1 cellular context compared by ENCODE assay signal in genomic region chr1:110495926-110496600, GRCh38.
TF ChIP-seq lines count a peak whose summit lies in the region.

No MANE protein-coding gene starts in this region.

TF ChIP-seq in K562, 482 proteins besides CTCF, POLR2A, EP300 and RAD21 (continued from another document and continues in another):
- TF ChIP-seq SAFB (IDR thresholded peaks at IDR 0.05; ENCODE audit: borderline replicate concordance, low read depth, low read length) (no peak), POLR2H (tag; IDR thresholded peaks at IDR 0.05; ENCODE audit: low read depth) (no peak), ZNF12 (CRISPR knock-in tag; IDR thresholded peaks at IDR 0.05) (no peak), NCOA2 (IDR thresholded peaks at IDR 0.05; ENCODE audit: partially characterized antibody in 2 of 2) (peak in 1 of 2 experiments; percentile 65), TAF15 (IDR thresholded peaks at IDR 0.05; ENCODE audit: low read depth, low read length) (no peak), RREB1 (CRISPR knock-in tag; IDR thresholded peaks at IDR 0.05) (no peak), ARID3A (IDR thresholded peaks at IDR 0.05; ENCODE audit: borderline replicate concordance, low read depth, low read length) (no peak), E4F1 (CRISPR knock-in tag; IDR thresholded peaks at IDR 0.05; ENCODE audit: borderline replicate concordance) (no peak), KLF16 (IDR thresholded peaks at IDR 0.05) (0 out of 2 replicates have a peak, but pooled peaks have one; percentile 20), CHCHD3 (CRISPR knock-in tag; IDR thresholded peaks at IDR 0.05) (no peak), RNF219 (CRISPR knock-in tag; IDR thresholded peaks at IDR 0.05) (no peak), ZNF121 (CRISPR knock-in tag; conservative IDR thresholded peaks at IDR 0.05) (no peak), KHSRP (IDR thresholded peaks at IDR 0.05) (no peak), DLX4 (CRISPR knock-in tag; IDR thresholded peaks at IDR 0.05) (no peak), ZNF609 (CRISPR knock-in tag; IDR thresholded peaks at IDR 0.05; ENCODE audit: borderline replicate concordance) (no peak), HOXB6 (CRISPR knock-in tag; IDR thresholded peaks at IDR 0.05; ENCODE audit: borderline replicate concordance) (no peak), ZC3H8 (IDR thresholded peaks at IDR 0.05) (no peak), PHF8 (IDR thresholded peaks at IDR 0.05; ENCODE audit: borderline replicate concordance, low read length) (no peak), TAF9B (IDR thresholded peaks at IDR 0.05; ENCODE audit: partially characterized antibody) (no peak), MAX (CRISPR knock-in tag; IDR thresholded peaks at IDR 0.05) (no peak), FIP1L1 (IDR thresholded peaks at IDR 0.05; ENCODE audit: low read depth, low read length, poor library complexity, severe bottlenecking) (no peak), ZNF395 (CRISPR knock-in tag; IDR thresholded peaks at IDR 0.05) (no peak), NFIX (CRISPR knock-in tag; IDR thresholded peaks at IDR 0.05; ENCODE audit: low read depth) (no peak), DEAF1 (CRISPR knock-in tag; IDR thresholded peaks at IDR 0.05) (peak; percentile 94), SNAPC5 (CRISPR knock-in tag; IDR thresholded peaks at IDR 0.05) (no peak), SIN3B (IDR thresholded peaks at IDR 0.05; ENCODE audit: low read depth) (0 out of 2 replicates have a peak, but pooled peaks have one; percentile 12), PRDM10 (IDR thresholded peaks at IDR 0.05; ENCODE audit: partially characterized antibody) (peak; percentile 62)
